In genomic region chr9:129823934-129824601, GRCh38 we compare ENCODE assay signal across 8 cellular contexts. TPM values are rescaled to one million over a fixed set of nuclear protein-coding genes. Genes with fewer than 3 reads are reported as not detected.
A peak's percentile ranks its signal among the peaks of the same experiment; 100 is the strongest.
DNase-seq lines count a peak whose midpoint lies in the region; ATAC-seq and TF ChIP-seq lines count a peak whose summit lies in the region.

Gene TOR1A (minus strand): TSS chr9:129824136. CDS start chr9:129824085, 51 bp downstream.

- intact Hi-C loops in breast epithelium (cut with DNase I; ENCODE audit: low total_unique reads) = no loop called here

- H3K4me3 ChIP-seq in breast epithelium = peak within 1 kb of the TSS; percentile 66 to 97 (median 93)
- peak within 1 kb of the TSS; percentile 81 for H3K4me3 ChIP-seq in iPS-20b (ENCODE audit: low read length)
- peak within 1 kb of the TSS; percentile 70 to 96 (median 86) for H3K4me3 ChIP-seq in skin epidermis

- H3K4me1 ChIP-seq in breast epithelium (no peaks in the 10 kb centered on the region), iPS-20b (ENCODE audit: insufficient read depth, low read length) (no peaks in the 10 kb centered on the region)

- H3K27me3 ChIP-seq in breast epithelium (no peaks in the 10 kb centered on the region), iPS-20b (ENCODE audit: insufficient read depth, low read length) (no peaks in the 10 kb centered on the region)

- ATAC-seq in GM18861 (IDR thresholded peaks at IDR 0.05; ENCODE audit: unreplicated experiment) (peak; percentile 87), HG03097 (IDR thresholded peaks at IDR 0.05; ENCODE audit: low FRiP score, unreplicated experiment) (peak; percentile 80)

- peak within 1 kb of the TSS; percentile 82; the same call in 1 of the 2 replicates for H3K9ac ChIP-seq in iPS-20b (ENCODE audit: low read depth, low read length)

- H3K36me3 ChIP-seq in breast epithelium (peaks cover 6% of the 10 kb centered on the region), iPS-20b (ENCODE audit: insufficient read depth, low read depth, low read length) (peaks cover 50% of the 10 kb centered on the region)

- no peaks in the 10 kb centered on the region for H3K9me3 ChIP-seq in breast epithelium
- H3K9me3 ChIP-seq in iPS-20b (ENCODE audit: insufficient read depth, low read depth, low read length) = no peaks in the 10 kb centered on the region

- H3K27ac ChIP-seq in VCaP (peak within 1 kb of the TSS; percentile 87), breast epithelium (peak within 1 kb of the TSS; percentile 66 to 87), iPS-20b (ENCODE audit: low read length) (no peak within 1 kb of the TSS), skin epidermis (peak within 1 kb of the TSS; percentile 68 to 97 (median 90))

- TF ChIP-seq CTCF in VCaP (conservative IDR thresholded peaks at IDR 0.05) (no peak), breast epithelium (IDR thresholded peaks at IDR 0.05) (no peak)

- peak; percentile 24 for TF ChIP-seq POLR2A in breast epithelium (IDR thresholded peaks at IDR 0.05)

- DNase-seq in A172 (ENCODE audit: low spot score) (peak; percentile 88), NCI-H2196 (lab: John Stamatoyannopoulos, UW; ENCODE audit: unreplicated experiment) (peak; percentile 92), breast epithelium (ENCODE audit: low spot score in 2 of 2) (peak; percentile 91 to 96)

RNA-seq across cellular contexts. Expression of gene TOR1A, which starts in this region (rescaled TPM):
- 47.8 and 53.2 TPM in 2 replicates for total RNA-seq in A172 (2014; rRNA removed; shearing (Covaris generic))
- total RNA-seq in breast epithelium = 10 to 100 TPM; 54.4 to 60.7 (median 57.8) TPM
